Comparison of ENCODE assay signal across 13 cellular contexts in genomic region chr6:90643366-90643765, GRCh38.
"Had no signal": no experiment of that assay in that cellular context is flagged by ENCODE, and none has a peak within 500 bp of the region (broad histone marks: within the 10 kb centered on the region; RNA-seq: fewer than 3 reads in every experiment).

No MANE protein-coding gene starts in this region.

- H3K4me3 ChIP-seq: right lobe of liver had no signal

- H3K4me1 Mint-ChIP-seq: activated CD4-positive, alpha-beta T cell treated with anti-CD3 and anti-CD28 coated beads, Interleukin-2, amount 10 ng/mL, durations not matched to agents 7 days and 5 days; neural crest cell had no signal

- H3K27ac Mint-ChIP-seq: activated CD4-positive, alpha-beta T cell treated with anti-CD3 and anti-CD28 coated beads, Interleukin-2, amount 10 ng/mL, durations not matched to agents 7 days and 5 days; dendritic cell treated with granulocyte-macrophage colony-stimulating factor and Interleukin-4, amounts not matched to agents 40 ng/mL and 50 ng/mL, for 4 days had no signal

- H3K4me3 Mint-ChIP-seq: activated CD4-positive, alpha-beta T cell treated with anti-CD3 and anti-CD28 coated beads, Interleukin-2, amount 10 ng/mL, durations not matched to agents 7 days and 5 days; dendritic cell treated with granulocyte-macrophage colony-stimulating factor and Interleukin-4, amounts not matched to agents 40 ng/mL and 50 ng/mL, for 4 days; neural crest cell had no signal

- H3K27me3 Mint-ChIP-seq: dendritic cell treated with granulocyte-macrophage colony-stimulating factor and Interleukin-4, amounts not matched to agents 40 ng/mL and 50 ng/mL, for 4 days had no signal

- H3K4me1 ChIP-seq: right lobe of liver had no signal

- H3K27ac ChIP-seq: foreskin keratinocyte, right lobe of liver had no signal

- H3K36me3 ChIP-seq: right lobe of liver had no signal

- H3K27me3 ChIP-seq: foreskin keratinocyte, right lobe of liver had no signal

- ATAC-seq: right lobe of liver; stimulated activated naive CD8-positive, alpha-beta T cell treated with anti-CD3 and anti-CD28 coated beads, Interleukin-15, Interleukin-2, amounts not matched to agents 100 U/mL and 50 U/mL, for 24 hours had no signal

- H3K9me3 ChIP-seq: right lobe of liver had no signal

- DNase-seq: activated CD4-positive, alpha-beta T cell treated with anti-CD3 and anti-CD28 coated beads, Interleukin-2, amount 10 ng/mL, durations not matched to agents 7 days and 5 days; activated naive CD4-positive, alpha-beta T cell treated with Interleukin-2 at 50 U/mL for 16 hours; activated T-cell treated with anti-CD3 and anti-CD28 coated beads for 4 hours; aorta; effector memory CD4-positive, alpha-beta T cell; glutamatergic neuron; kidney glomerular epithelial cell; right lobe of liver; stimulated activated naive CD8-positive, alpha-beta T cell treated with anti-CD3 and anti-CD28 coated beads, Interleukin-15, Interleukin-2, amounts not matched to agents 100 U/mL and 50 U/mL, for 24 hours; trophoblast cell had no signal
